In genomic region chr1:156894711-156895407, GRCh38 we compare ENCODE assay signal across 11 cellular contexts. TPM values are rescaled to one million over a fixed set of nuclear protein-coding genes. Genes with fewer than 3 reads are reported as not detected.
DNase-seq lines count a peak whose midpoint lies in the region; ATAC-seq and TF ChIP-seq lines count a peak whose summit lies in the region.
"Had no signal": no experiment of that assay in that cellular context is flagged by ENCODE, and none has a peak within 500 bp of the region (broad histone marks: within the 10 kb centered on the region; RNA-seq: fewer than 3 reads in every experiment).

No MANE protein-coding gene starts in this region.

- TF ChIP-seq CTCF in Caco-2 (IDR thresholded peaks at IDR 0.05; ENCODE audit: insufficient read depth in 1 of 2, low read depth in 1 of 2, low read length in 1 of 2, severe bottlenecking in 1 of 2, unreplicated experiment in 1 of 2) (no peak), astrocyte of the spinal cord (IDR thresholded peaks at IDR 0.05; ENCODE audit: low read depth, low read length) (no peak)

- peak overlapping the region; percentile 69 for H3K27ac Mint-ChIP-seq in Caco-2 (ENCODE audit: unreplicated experiment)
- H3K27ac Mint-ChIP-seq: CD8-positive, alpha-beta T cell had no signal

- intact Hi-C loops in Caco-2 (cut with micrococcal nuclease; ENCODE audit: unreplicated experiment) = no loop called here
- intact Hi-C loops in left ventricle myocardium superior (cut with micrococcal nuclease) = no loop called here
- intact Hi-C loops in left colon (cut with DNase I, micrococcal nuclease) = no loop called here

- CTCF ChIA-PET in Caco-2 (lab: Charles Lee) = interaction anchor here (0.8 to 1.0 kb wide), 2 partner anchors 33 to 35 kb away, joined by 3 read pairs; no protein-coding TSS in a partner anchor

- H3K27me3 Mint-ChIP-seq in Caco-2 (ENCODE audit: insufficient read depth, unreplicated experiment) = peaks cover 4% of the 10 kb centered on the region

- H3K27me3 ChIP-seq in Caco-2 (replicated peaks; ENCODE audit: control insufficient read depth, insufficient read depth, low read length) = no peaks in the 10 kb centered on the region

- H3K4me1 ChIP-seq in Caco-2 = peaks cover 42% of the 10 kb centered on the region

- H3K9me3 ChIP-seq in Caco-2 = no peaks in the 10 kb centered on the region

- H3K36me3 Mint-ChIP-seq in Caco-2 (ENCODE audit: insufficient read depth, unreplicated experiment) = no peaks in the 10 kb centered on the region
- H3K36me3 Mint-ChIP-seq: CD8-positive, alpha-beta T cell; IgD-negative memory B cell had no signal

- peaks cover 33% of the 10 kb centered on the region for H3K4me1 Mint-ChIP-seq in Caco-2 (ENCODE audit: low read depth, unreplicated experiment)

- BruUV-seq in Caco-2 (replicated peaks; lab: Mats Ljungman, UMichigan) = no TSS peak

- H3K36me3 ChIP-seq in Caco-2 (ENCODE audit: control insufficient read depth, insufficient read depth, low read length) = no peaks in the 10 kb centered on the region

- ATAC-seq in left ventricle myocardium superior (peak; percentile 52), left colon (no peak), HG02571 (IDR thresholded peaks at IDR 0.05; ENCODE audit: unreplicated experiment) (no peak)
- ATAC-seq: CD8-positive, alpha-beta T cell had no signal

- H3K9me3 Mint-ChIP-seq in Caco-2 (ENCODE audit: unreplicated experiment) = no peaks in the 10 kb centered on the region
- H3K9me3 Mint-ChIP-seq: CD8-positive, alpha-beta T cell; IgD-negative memory B cell had no signal

- POLR2A ChIA-PET in Caco-2 (lab: Charles Lee) = no interaction called here

- in situ Hi-C loops in astrocyte of the spinal cord (cut with HindIII; ENCODE audit: low sequenced_read_pairs) = no loop called here

- no peak overlapping the region for H3K4me3 Mint-ChIP-seq in Caco-2 (ENCODE audit: unreplicated experiment)
- H3K4me3 Mint-ChIP-seq: IgD-negative memory B cell had no signal

- DNase-seq in Caco-2 (no peak), astrocyte of the spinal cord (ENCODE audit: low read depth, low spot score) (no peak), left ventricle myocardium superior (peak; percentile 77), skeletal muscle cell (ENCODE audit: low read depth) (no peak), NCI-H510A (lab: John Stamatoyannopoulos, UW) (no peak), left colon (no peak), inferior parietal cortex (ENCODE audit: extremely low spot score) (no peak)
- DNase-seq: CD8-positive, alpha-beta T cell; T-helper 1 cell had no signal

- H3K4me3 ChIP-seq in Caco-2 (ENCODE audit: low read depth, low read length) = no peak overlapping the region
- H3K4me3 ChIP-seq in astrocyte of the spinal cord (ENCODE audit: low read depth, low read length) = peak overlapping the region; percentile 50
- peak overlapping the region; percentile 65 for H3K4me3 ChIP-seq in skeletal muscle cell (ENCODE audit: low read depth, low read length)

RNA-seq across cellular contexts. Expression of gene PEAR1, which starts 1.3 kb away (rescaled TPM):
- total RNA-seq in Caco-2 (2022) (0.18 and 0.39 TPM in 2 replicates), left ventricle myocardium superior (8.2 TPM), left colon (1 to 10 TPM; 2.0 to 2.9 TPM)
- total RNA-seq: CD8-positive, alpha-beta T cell had no signal

RNA-seq across cellular contexts. Expression of gene LRRC71, which starts 25.6 kb away (rescaled TPM):
- total RNA-seq in Caco-2 (2022) (not detected in 2 replicates), left ventricle myocardium superior (0.17 TPM), left colon (not detected)
- total RNA-seq: CD8-positive, alpha-beta T cell had no signal

RNA-seq across cellular contexts. Expression of gene NTRK1, which starts 34.2 kb away (rescaled TPM):
- total RNA-seq in Caco-2 (2022) (not detected in 2 replicates), left ventricle myocardium superior (0.69 TPM), left colon (under 1 TPM in 1 of 2 donors, not detected in 1; 0.95 TPM)

RNA-seq across cellular contexts. Expression of gene INSRR, which starts 35.9 kb away (rescaled TPM):
- not detected in 2 replicates for total RNA-seq in Caco-2 (2022)
- 0.72 TPM for total RNA-seq in left ventricle myocardium superior
- total RNA-seq in left colon = not detected
